ENCODE assay signal across 16 cellular contexts in genomic region chr7:1992554-1992953, GRCh38.
A peak's percentile ranks its signal among the peaks of the same experiment; 100 is the strongest.
DNase-seq lines count a peak whose midpoint lies in the region; ATAC-seq and TF ChIP-seq lines count a peak whose summit lies in the region.
"Had no signal": no experiment of that assay in that cellular context is flagged by ENCODE, and none has a peak within 500 bp of the region (broad histone marks: within the 10 kb centered on the region; RNA-seq: fewer than 3 reads in every experiment).

No MANE protein-coding gene starts in this region.

- peak in 1 of 2 donors; percentile 43 for DNase-seq in cardiac muscle cell (ENCODE audit: low read depth in 1 of 2, low spot score in 1 of 2)
- DNase-seq in Right ventricle myocardium inferior (ENCODE audit: missing footprints), result no peak
- DNase-seq in stimulated activated effector memory CD8-positive, alpha-beta T cell treated with anti-CD3 and anti-CD28 coated beads, Interleukin-12 subunit alpha, Interleukin-12 subunit beta, amount 100 ng/mL, for 72 hours (ENCODE audit: low spot score in 2 of 2), result no peak
- no peak for DNase-seq in DMS 273 (lab: John Stamatoyannopoulos, UW; ENCODE audit: unreplicated experiment)
- DNase-seq in NCI-H1105 (lab: John Stamatoyannopoulos, UW), result no peak
- DNase-seq in superior temporal gyrus (ENCODE audit: extremely low spot score), result no peak
- DNase-seq: CD4-positive, CD25-positive, alpha-beta regulatory T cell; HFFc6; NCI-H1436 treated with DMSO at 0.1 percent for 48 hours; NCI-H226; NCI-H526 treated with DMSO at 0.1 percent for 48 hours; Peyer's patch; SJCRH30 had no signal

- H3K27me3 ChIP-seq in cardiac muscle cell, result no peaks in the 10 kb centered on the region
- H3K27me3 ChIP-seq: Peyer's patch, SJCRH30 had no signal

- no peaks in the 10 kb centered on the region for H3K36me3 Mint-ChIP-seq in brain
- H3K36me3 Mint-ChIP-seq in stimulated activated effector memory CD8-positive, alpha-beta T cell treated with anti-CD3 and anti-CD28 coated beads, Interleukin-12 subunit alpha, Interleukin-12 subunit beta, amount 100 ng/mL, for 72 hours, result no peaks in the 10 kb centered on the region
- H3K36me3 Mint-ChIP-seq: CD4-positive, CD25-positive, alpha-beta regulatory T cell had no signal

- peak overlapping the region in 4 of 5 experiments; percentile 54 to 70 (median 66) for H3K27ac Mint-ChIP-seq in brain
- H3K27ac Mint-ChIP-seq in stimulated activated effector memory CD8-positive, alpha-beta T cell treated with anti-CD3 and anti-CD28 coated beads, Interleukin-12 subunit alpha, Interleukin-12 subunit beta, amount 100 ng/mL, for 72 hours, result peak overlapping the region; percentile 52
- H3K27ac Mint-ChIP-seq: HFFc6 had no signal

- no peaks in the 10 kb centered on the region for H3K9me3 Mint-ChIP-seq in brain
- H3K9me3 Mint-ChIP-seq in stimulated activated effector memory CD8-positive, alpha-beta T cell treated with anti-CD3 and anti-CD28 coated beads, Interleukin-12 subunit alpha, Interleukin-12 subunit beta, amount 100 ng/mL, for 72 hours, result no peaks in the 10 kb centered on the region
- H3K9me3 Mint-ChIP-seq: CD4-positive, CD25-positive, alpha-beta regulatory T cell; HFFc6 had no signal

- H3K27me3 Mint-ChIP-seq in brain, result no peaks in the 10 kb centered on the region
- H3K27me3 Mint-ChIP-seq: CD4-positive, CD25-positive, alpha-beta regulatory T cell had no signal

- no peak for TF ChIP-seq CTCF in cardiac muscle cell (IDR thresholded peaks at IDR 0.05; ENCODE audit: low read depth, low read length)
- no peak for TF ChIP-seq CTCF in brain (conservative IDR thresholded peaks at IDR 0.05)

- no peaks in the 10 kb centered on the region for H3K9me3 ChIP-seq in cardiac muscle cell (ENCODE audit: low read depth)
- no peaks in the 10 kb centered on the region for H3K9me3 ChIP-seq in KOPT-K1 (ENCODE audit: insufficient read depth, low read length, poor library complexity, severe bottlenecking)
- H3K9me3 ChIP-seq: A549, Peyer's patch, SJCRH30 had no signal

- no peak overlapping the region for H3K4me3 ChIP-seq in cardiac muscle cell
- H3K4me3 ChIP-seq: A549, Peyer's patch, SJCRH30 had no signal

- peak overlapping the region; percentile 75 for H3K27ac ChIP-seq in cardiac muscle cell
- H3K27ac ChIP-seq in KOPT-K1 (ENCODE audit: low read depth, low read length, poor library complexity, severe bottlenecking), result peak overlapping the region; percentile 59
- H3K27ac ChIP-seq: A549, Peyer's patch, SJCRH30 had no signal

- intact Hi-C loops in Right ventricle myocardium inferior (cut with DNase I), result no loop called here

- H3K36me3 ChIP-seq in cardiac muscle cell (no peaks in the 10 kb centered on the region), KOPT-K1 (ENCODE audit: insufficient read depth, low read length) (peaks cover 9% of the 10 kb centered on the region; the same call in 1 of the 2 replicates)
- H3K36me3 ChIP-seq: Peyer's patch, SJCRH30 had no signal

- peaks cover 32% of the 10 kb centered on the region for H3K4me1 Mint-ChIP-seq in brain
- peaks cover 19% of the 10 kb centered on the region for H3K4me1 Mint-ChIP-seq in stimulated activated effector memory CD8-positive, alpha-beta T cell treated with anti-CD3 and anti-CD28 coated beads, Interleukin-12 subunit alpha, Interleukin-12 subunit beta, amount 100 ng/mL, for 72 hours

- H3K4me1 ChIP-seq in cardiac muscle cell (ENCODE audit: low read depth), result peaks cover 14% of the 10 kb centered on the region
- H3K4me1 ChIP-seq: A549, Peyer's patch had no signal

- no peak for ATAC-seq in Right ventricle myocardium inferior
- ATAC-seq in stimulated activated effector memory CD8-positive, alpha-beta T cell treated with anti-CD3 and anti-CD28 coated beads, Interleukin-12 subunit alpha, Interleukin-12 subunit beta, amount 100 ng/mL, for 72 hours, result no peak
- ATAC-seq: A549 had no signal

- no peak overlapping the region for H3K4me3 Mint-ChIP-seq in brain
- no peak overlapping the region for H3K4me3 Mint-ChIP-seq in stimulated activated effector memory CD8-positive, alpha-beta T cell treated with anti-CD3 and anti-CD28 coated beads, Interleukin-12 subunit alpha, Interleukin-12 subunit beta, amount 100 ng/mL, for 72 hours
- H3K4me3 Mint-ChIP-seq: CD4-positive, CD25-positive, alpha-beta regulatory T cell; HFFc6 had no signal
